In the genomic region with DNA sequence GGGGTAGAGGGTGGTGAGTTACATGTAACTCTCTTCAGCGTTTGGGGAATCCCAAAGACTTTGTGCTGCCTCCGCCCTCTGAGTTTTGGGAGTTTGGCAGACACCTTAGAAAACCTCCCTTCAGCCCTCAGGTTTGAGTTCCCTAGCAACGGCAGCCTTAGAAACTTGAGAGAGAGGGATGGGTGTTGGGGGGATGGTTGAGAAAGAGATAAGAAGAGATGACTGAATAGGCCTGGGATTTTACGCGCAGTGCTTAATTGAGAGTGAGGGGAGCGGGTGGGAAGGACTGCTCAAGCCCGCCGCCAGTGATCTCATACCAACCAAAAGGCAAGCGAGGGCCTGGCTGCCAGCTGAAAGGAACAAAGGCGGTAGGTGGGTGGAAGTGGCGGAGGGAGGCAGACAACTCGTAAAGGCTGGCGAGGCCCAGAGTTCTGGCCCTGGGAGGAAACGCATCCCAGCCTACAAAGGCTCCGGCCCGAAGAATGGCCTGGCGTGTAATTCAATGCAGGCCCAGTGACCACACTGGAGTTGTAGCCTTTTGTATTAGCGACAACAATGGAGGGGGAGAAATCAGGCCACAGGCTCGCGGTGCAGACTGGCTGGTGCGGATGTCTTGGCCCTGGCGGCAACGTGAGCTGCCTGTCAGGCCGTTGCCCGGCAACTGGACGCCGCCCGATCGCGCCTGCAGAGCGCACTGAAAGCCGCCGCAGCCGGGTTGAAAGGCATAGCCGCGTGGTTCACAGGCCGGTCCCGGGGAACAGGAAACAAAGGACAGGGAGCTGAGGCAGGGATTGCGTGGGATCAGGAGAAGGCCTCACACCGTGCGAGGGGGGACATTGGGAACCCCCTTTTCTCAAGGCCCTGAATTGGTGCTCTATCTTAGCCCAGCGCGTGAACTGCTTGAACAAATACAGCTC, we compare ENCODE assay signal across 8 cellular contexts. TPM values are rescaled to one million over a fixed set of nuclear protein-coding genes. Genes with fewer than 3 reads are reported as not detected.
A peak's percentile ranks its signal among the peaks of the same experiment; 100 is the strongest.
DNase-seq lines count a peak whose midpoint lies in the region; ATAC-seq, FAIRE-seq and TF ChIP-seq lines count a peak whose summit lies in the region.

No MANE protein-coding gene starts in this region.

- no peaks in the 10 kb centered on the region for H4K20me1 ChIP-seq in GM12878 (ENCODE audit: control insufficient read depth, insufficient read depth)

- BruUV-seq in GM12878 (replicated peaks; lab: Mats Ljungman, UMichigan) = no TSS peak

- no peaks in the 10 kb centered on the region for H3K79me2 ChIP-seq in GM12878 (ENCODE audit: control insufficient read depth, insufficient read depth, low read length)

- peak in 4 of 7 experiments; percentile 17 to 68 (median 20) for DNase-seq in CD8-positive, alpha-beta T cell
- DNase-seq in NCI-H524 (lab: John Stamatoyannopoulos, UW) (peak; percentile 31 to 77), GM12878 (ENCODE audit: low read depth, low spot score) (no peak), renal cortical epithelial cell (ENCODE audit: low read depth) (peak; percentile 36), kidney glomerular epithelial cell (lab: John Stamatoyannopoulos, UW) (no peak), dedifferentiated amniotic fluid mesenchymal stem cell (ENCODE audit: extremely low spot score) (no peak)

- RAD21 ChIA-PET in GM12878 (lab: Charles Lee; ENCODE audit: unreplicated experiment) = interaction anchor here (1.4 to 13.8 kb wide), 5 partner anchors 8 to 230 kb away, joined by 3 to 348 read pairs (median 4); no protein-coding TSS in a partner anchor

- TF ChIP-seq EP300 in GM12878 (IDR thresholded peaks at IDR 0.05; ENCODE audit: borderline replicate concordance in 1 of 2, control insufficient read depth in 1 of 2, low read depth in 2 of 2, low read length in 2 of 2) = no peak

- H3K27ac ChIP-seq in CD8-positive, alpha-beta T cell (ENCODE audit: low read depth, low read length) = no peak overlapping the region
- no peak overlapping the region for H3K27ac ChIP-seq in GM12878 (ENCODE audit: control insufficient read depth, insufficient read depth)

- ATAC-seq in CD8-positive, alpha-beta T cell = no peak
- ATAC-seq in HG02588 (IDR thresholded peaks at IDR 0.05; ENCODE audit: unreplicated experiment) (peak; percentile 38), GM12878 (peak; percentile 68)

- TF ChIP-seq CTCF in CD8-positive, alpha-beta T cell (IDR thresholded peaks at IDR 0.05) = no peak
- TF ChIP-seq CTCF in GM12878 (IDR thresholded peaks at IDR 0.05 in 2 of 3, conservative IDR thresholded peaks at IDR 0.05 in 1 of 3; ENCODE audit: control insufficient read depth in 2 of 3, extremely low read depth in 1 of 3, insufficient read depth in 1 of 3, low read depth in 3 of 3, low read length in 3 of 3) = no peak

- intact Hi-C loops in CD8-positive, alpha-beta T cell (cut with DNase I, micrococcal nuclease) = no loop called here
- intact Hi-C loops in GM12878 (cut with micrococcal nuclease; ENCODE audit: unreplicated experiment) = no loop called here

- POLR2A ChIA-PET in CD8-positive, alpha-beta T cell (lab: Charles Lee) = interaction anchor here (1.1 kb wide), 1 partner anchor 9 kb away, joined by 3 read pairs; no protein-coding TSS in a partner anchor
- POLR2A ChIA-PET in GM12878 (lab: Charles Lee) = interaction anchor here (0.9 to 8.2 kb wide), 3 partner anchors 25 to 42 kb away, joined by 3 to 80 read pairs (median 3); no protein-coding TSS in a partner anchor

- no peak overlapping the region for H3K9ac ChIP-seq in GM12878 (ENCODE audit: control insufficient read depth, insufficient read depth, low read length)

- 43% methylated on average over 43 of the region's 43 CpGs for WGBS in GM12878 (ENCODE audit: insufficient coverage, insufficient replicate concordance, low lambda C conversion rate, missing lambda C conversion rate)

- H3K27me3 Mint-ChIP-seq in CD8-positive, alpha-beta T cell (ENCODE audit: low read depth) = no peaks in the 10 kb centered on the region

- SMC1A ChIA-PET in GM12878 (lab: Charles Lee; ENCODE audit: uncharacterized antibody, unreplicated experiment) = interaction anchor here (0.6 to 25.6 kb wide), 14 partner anchors 9 to 351 kb away, joined by 3 to 961 read pairs (median 4); no protein-coding TSS in a partner anchor

- no peak for FAIRE-seq in GM12878 (lab: Jason Lieb, UNC)

- peaks cover 6% of the 10 kb centered on the region for H3K4me1 Mint-ChIP-seq in CD8-positive, alpha-beta T cell (ENCODE audit: low read depth)

- H3K4me3 Mint-ChIP-seq in CD8-positive, alpha-beta T cell = peak overlapping the region; percentile 43

- no peak overlapping the region for H3K4me3 ChIP-seq in CD8-positive, alpha-beta T cell (ENCODE audit: low read depth, low read length)
- H3K4me3 ChIP-seq in GM12878 (no peak overlapping the region), iPS-11a (ENCODE audit: low read depth, low read length) (peak overlapping the region; percentile 28)

- CTCF ChIA-PET in CD8-positive, alpha-beta T cell (lab: Charles Lee) = no interaction called here
- CTCF ChIA-PET in GM12878 (lab: Yijun Ruan, JAX) = interaction anchor here (0.7 to 4.6 kb wide), 7 partner anchors 9 to 111 kb away, joined by 3 to 29 read pairs (median 3); no protein-coding TSS in a partner anchor

- TF ChIP-seq RAD21 in GM12878 (IDR thresholded peaks at IDR 0.05; ENCODE audit: insufficient read depth, low read depth, low read length) = no peak

- in situ Hi-C loops in GM12878 (cut with MboI) = no loop called here

- H3K9me3 Mint-ChIP-seq in CD8-positive, alpha-beta T cell = no peaks in the 10 kb centered on the region

- no peaks in the 10 kb centered on the region for H3K36me3 ChIP-seq in CD8-positive, alpha-beta T cell (ENCODE audit: insufficient read depth, low read length)
- no peaks in the 10 kb centered on the region for H3K36me3 ChIP-seq in GM12878 (ENCODE audit: control insufficient read depth in 2 of 2, insufficient read depth in 2 of 2, low read length in 1 of 2)

- peak overlapping the region; percentile 46 for H3K27ac Mint-ChIP-seq in CD8-positive, alpha-beta T cell

- H3K4me2 ChIP-seq in GM12878 (ENCODE audit: control insufficient read depth, insufficient read depth) = no peak overlapping the region

- no peak overlapping the region for H2AFZ ChIP-seq in GM12878 (ENCODE audit: control insufficient read depth, low read depth, low read length)

- H3K4me1 ChIP-seq in CD8-positive, alpha-beta T cell (ENCODE audit: insufficient read depth, low read length) = no peaks in the 10 kb centered on the region
- peaks cover 7% of the 10 kb centered on the region; the same call in 1 of the 2 replicates for H3K4me1 ChIP-seq in GM12878 (ENCODE audit: control insufficient read depth, insufficient read depth, low read length)

- H3K27me3 ChIP-seq in CD8-positive, alpha-beta T cell (ENCODE audit: insufficient read depth, low read length) = no peaks in the 10 kb centered on the region
- no peaks in the 10 kb centered on the region for H3K27me3 ChIP-seq in GM12878 (replicated peaks in 1 of 2; ENCODE audit: control insufficient read depth in 2 of 2, insufficient read depth in 2 of 2, low read length in 1 of 2)

- H3K9me3 ChIP-seq in CD8-positive, alpha-beta T cell (ENCODE audit: low read length) = no peaks in the 10 kb centered on the region
- H3K9me3 ChIP-seq in GM12878 (replicated peaks; ENCODE audit: control insufficient read depth, insufficient read depth, low read length) = no peaks in the 10 kb centered on the region

- no peak for TF ChIP-seq POLR2A in GM12878 (IDR thresholded peaks at IDR 0.05; ENCODE audit: low read depth, low read length)

- no peaks in the 10 kb centered on the region for H3K36me3 Mint-ChIP-seq in CD8-positive, alpha-beta T cell

TF ChIP-seq in GM12878, 131 proteins besides CTCF, POLR2A, EP300 and RAD21 (continues in another document):
- TF ChIP-seq MXI1 (IDR thresholded peaks at IDR 0.05; ENCODE audit: low read depth, low read length) (0 out of 2 replicates have a peak, but pooled peaks have one; percentile 34), CHD2 (IDR thresholded peaks at IDR 0.05; ENCODE audit: borderline replicate concordance, low read depth, low read length) (no peak), BCL11A (IDR thresholded peaks at IDR 0.05; ENCODE audit: low read depth, low read length) (no peak)

RNA-seq across cellular contexts. Expression of a gene that starts 39.9 kb away (rescaled TPM):
- 10 to 100 TPM; 33.4 to 35.8 TPM for total RNA-seq in CD8-positive, alpha-beta T cell
- total RNA-seq in GM12878 (2013; cell fraction: nucleolus; rRNA removed) = 304 and 337 TPM in 2 replicates
- total RNA-seq in GM12878 (2014; rRNA removed) (91.0 and 119 TPM in 2 replicates), GM12878 (2014; rRNA removed; fragmentation: Illumina TruSeq; extraction: Trizol) (136 and 141 TPM in 2 replicates), GM12878 (2021) (102 and 105 TPM in 2 replicates), renal cortical epithelial cell (159 and 174 TPM in 2 replicates)
- polyA plus RNA-seq in GM12878 (2011; ENCODE audit: low read depth) = 95.7 TPM
- polyA plus RNA-seq in GM12878 (2011; rRNA removed) (387 and 495 TPM in 2 replicates), GM12878 (2014; fragmentation: Illumina TruSeq; extraction: Trizol) (155 and 196 TPM in 2 replicates), GM12878 (2014; fragmentation: Nextera tagmentation; extraction: Ambion mirVana) (100 to 1,000 TPM; 102 to 134 TPM), GM12878 (2014; rRNA removed) (79.7 and 93.1 TPM in 2 replicates), GM12878 (2016; fragmentation: Nextera tagmentation; extraction: Ambion mirVana) (100 to 1,000 TPM; 171 to 187 TPM)
- polyA plus RNA-seq in GM12878 (2011; cell fraction: cytosol; rRNA removed) = 119 and 126 TPM in 2 replicates
- polyA plus RNA-seq in GM12878 (2011; cell fraction: nucleus; rRNA removed) = 126 and 130 TPM in 2 replicates
- polyA plus RNA-seq in GM12878 (2012) = 95.1 and 139 TPM in 2 replicates
- 158 and 297 TPM in 2 replicates for polyA minus RNA-seq in GM12878 (2011; rRNA and poly(A)+ RNA removed)
- polyA minus RNA-seq in GM12878 (2011; cell fraction: cytosol; rRNA and poly(A)+ RNA removed) = 46.1 and 75.2 TPM in 2 replicates
- polyA minus RNA-seq in GM12878 (2011; cell fraction: nucleus; rRNA and poly(A)+ RNA removed) = 43.8 and 61.5 TPM in 2 replicates

Comparison
In these comparisons a context has a peak if more than half of its experiments do, and no peak if none do; other contexts are left out.
1. DNase-seq: peak in CD8-positive, alpha-beta T cell (4 of 7), NCI-H524 (2 of 2) and renal cortical epithelial cell (single experiment); none in GM12878 (single experiment), kidney glomerular epithelial cell (single experiment) and dedifferentiated amniotic fluid mesenchymal stem cell (single experiment).